ENCODE assay signal across 12 cellular contexts in genomic region chr18:47163241-47163640, GRCh38. TPM values are rescaled to one million over a fixed set of nuclear protein-coding genes. Genes with fewer than 3 reads are reported as not detected.
DNase-seq lines count a peak whose midpoint lies in the region; ATAC-seq, FAIRE-seq and TF ChIP-seq lines count a peak whose summit lies in the region.
"Had no signal": no experiment of that assay in that cellular context is flagged by ENCODE, and none has a peak within 500 bp of the region (broad histone marks: within the 10 kb centered on the region; RNA-seq: fewer than 3 reads in every experiment).

No MANE protein-coding gene starts in this region.

- FAIRE-seq in bronchial epithelial cell (lab: Jason Lieb, UNC), result no peak

- H3K27me3 Mint-ChIP-seq in CD4-positive, CD25-positive, alpha-beta regulatory T cell, result no peaks in the 10 kb centered on the region
- H3K27me3 Mint-ChIP-seq: brain had no signal

- no peak overlapping the region for H3K27ac ChIP-seq in CD4-positive, CD25-positive, alpha-beta regulatory T cell (ENCODE audit: insufficient read depth, low read length, poor library complexity, severe bottlenecking)
- H3K27ac ChIP-seq in vagina, result no peak overlapping the region
- H3K27ac ChIP-seq: upper lobe of left lung had no signal

- intact Hi-C loops in vagina (cut with DNase I), result no loop called here

- H3K4me1 Mint-ChIP-seq in CD4-positive, CD25-positive, alpha-beta regulatory T cell, result peaks cover 15 to 31% (median 20%) of the 10 kb centered on the region in 4 donors

- H3K4me1 ChIP-seq in CD4-positive, CD25-positive, alpha-beta regulatory T cell (ENCODE audit: control insufficient read depth, insufficient read depth, low read length, poor library complexity, severe bottlenecking), result no peaks in the 10 kb centered on the region
- H3K4me1 ChIP-seq in vagina, result peaks cover 13% of the 10 kb centered on the region
- H3K4me1 ChIP-seq: upper lobe of left lung had no signal

- no peaks in the 10 kb centered on the region for H3K27me3 ChIP-seq in CD4-positive, CD25-positive, alpha-beta regulatory T cell (ENCODE audit: control insufficient read depth, insufficient read depth, low read length)
- no peaks in the 10 kb centered on the region for H3K27me3 ChIP-seq in bronchial epithelial cell (ENCODE audit: control insufficient read depth, insufficient read depth, low read length)
- no peaks in the 10 kb centered on the region for H3K27me3 ChIP-seq in vagina
- H3K27me3 ChIP-seq: upper lobe of left lung had no signal

- no peaks in the 10 kb centered on the region for H3K9me3 Mint-ChIP-seq in CD4-positive, CD25-positive, alpha-beta regulatory T cell
- H3K9me3 Mint-ChIP-seq: brain, neural crest cell had no signal

- H3K27ac Mint-ChIP-seq in CD4-positive, CD25-positive, alpha-beta regulatory T cell, result no peak overlapping the region
- H3K27ac Mint-ChIP-seq: brain had no signal

- peak overlapping the region; percentile 21 for H3K4me3 ChIP-seq in CD4-positive, CD25-positive, alpha-beta regulatory T cell (ENCODE audit: low read depth, low read length)
- H3K4me3 ChIP-seq in bronchial epithelial cell (ENCODE audit: low read depth, low read length) (no peak overlapping the region), vagina (no peak overlapping the region)
- H3K4me3 ChIP-seq: upper lobe of left lung had no signal

- TF ChIP-seq CTCF in bronchial epithelial cell (IDR thresholded peaks at IDR 0.05; ENCODE audit: insufficient read depth, low read length, severe bottlenecking), result no peak
- TF ChIP-seq CTCF in vagina (IDR thresholded peaks at IDR 0.05), result no peak

- DNase-seq in CD4-positive, CD25-positive, alpha-beta regulatory T cell, result peak in 1 of 3 donors; percentile 12
- DNase-seq in bronchial epithelial cell (ENCODE audit: low read depth) (peak; percentile 75), NCI-H526 treated with DMSO at 0.1 percent for 48 hours (lab: John Stamatoyannopoulos, UW) (no peak), MV-4-11 (lab: John Stamatoyannopoulos, UW) (no peak), NCI-H2107 (lab: John Stamatoyannopoulos, UW) (no peak), vagina (ENCODE audit: extremely low spot score in 2 of 2) (no peak)
- DNase-seq: NCI-H774, upper lobe of left lung had no signal

- H3K9me3 ChIP-seq in CD4-positive, CD25-positive, alpha-beta regulatory T cell (ENCODE audit: control insufficient read depth in 2 of 2, low read length in 2 of 2), result no peaks in the 10 kb centered on the region
- H3K9me3 ChIP-seq in vagina, result no peaks in the 10 kb centered on the region
- H3K9me3 ChIP-seq: upper lobe of left lung had no signal

- no peak overlapping the region for H3K4me3 Mint-ChIP-seq in CD4-positive, CD25-positive, alpha-beta regulatory T cell
- H3K4me3 Mint-ChIP-seq: brain, neural crest cell had no signal

- no peaks in the 10 kb centered on the region for H3K36me3 ChIP-seq in CD4-positive, CD25-positive, alpha-beta regulatory T cell (ENCODE audit: control insufficient read depth, insufficient read depth, low read length)
- H3K36me3 ChIP-seq in bronchial epithelial cell (ENCODE audit: control insufficient read depth, insufficient read depth, low read length) (no peaks in the 10 kb centered on the region), vagina (no peaks in the 10 kb centered on the region)
- H3K36me3 ChIP-seq: upper lobe of left lung had no signal

- ATAC-seq in CD4-positive, CD25-positive, alpha-beta regulatory T cell (ENCODE audit: low read depth in 2 of 2), result peak in 1 of 2 donors; percentile 43
- ATAC-seq in GM19397 (IDR thresholded peaks at IDR 0.05; ENCODE audit: unreplicated experiment) (peak; percentile 83), HG03108 (IDR thresholded peaks at IDR 0.05; ENCODE audit: unreplicated experiment) (peak; percentile 53)

- H3K36me3 Mint-ChIP-seq in CD4-positive, CD25-positive, alpha-beta regulatory T cell, result peaks cover 14% of the 10 kb centered on the region

- TF ChIP-seq POLR2A in vagina (IDR thresholded peaks at IDR 0.05), result no peak

RNA-seq across cellular contexts. Expression of gene IER3IP1, which starts 12.9 kb away (rescaled TPM):
- 5.3 TPM for total RNA-seq in CD4-positive, CD25-positive, alpha-beta regulatory T cell
- polyA plus RNA-seq in CD4-positive, CD25-positive, alpha-beta regulatory T cell, result 10 to 100 TPM; 16.6 to 18.9 (median 17.7) TPM
- total RNA-seq in bronchial epithelial cell (14.7 and 38.7 TPM in 2 replicates), vagina (6.4 TPM)

RNA-seq across cellular contexts. Expression of gene HDHD2, which starts 12.9 kb away (rescaled TPM):
- 18.7 TPM for total RNA-seq in CD4-positive, CD25-positive, alpha-beta regulatory T cell
- 10 to 100 TPM; 39.4 to 46.7 (median 44.7) TPM for polyA plus RNA-seq in CD4-positive, CD25-positive, alpha-beta regulatory T cell
- total RNA-seq in bronchial epithelial cell (12.6 and 18.2 TPM in 2 replicates), vagina (17.2 TPM)
